1 cellular context compared by ENCODE assay signal in genomic region chr3:115623414-115623868, GRCh38.
TF ChIP-seq lines count a peak whose summit lies in the region.

GAP43 (plus strand) TSS chr3:115623510; CDS start chr3:115623690, 180 bp downstream.

TF ChIP-seq in HEK293, 187 proteins besides CTCF, POLR2A, EP300 and RAD21 (continued from another document and continues in another):
- TF ChIP-seq PATZ1 (tag by site-specific recombination; IDR thresholded peaks at IDR 0.05) (peak; percentile 28; the same call in 1 of the 2 replicates), ZNF169 (tag by site-specific recombination; IDR thresholded peaks at IDR 0.05) (peak; percentile 93), ZBTB17 (tag by site-specific recombination; IDR thresholded peaks at IDR 0.05) (peak; percentile 69), ZNF280D (tag by site-specific recombination; IDR thresholded peaks at IDR 0.05) (no peak), ZNF311 (tag by site-specific recombination; IDR thresholded peaks at IDR 0.05; ENCODE audit: borderline replicate concordance) (no peak), ZNF174 (tag by site-specific recombination; IDR thresholded peaks at IDR 0.05) (no peak), ZNF561 (tag by site-specific recombination; IDR thresholded peaks at IDR 0.05; ENCODE audit: borderline replicate concordance) (no peak), ZBTB11 (tag by site-specific recombination; conservative IDR thresholded peaks at IDR 0.05; ENCODE audit: low read depth) (no peak), ZNF274 (IDR thresholded peaks at IDR 0.05; ENCODE audit: low read length) (no peak), ZNF274 (tag by site-specific recombination; IDR thresholded peaks at IDR 0.05; ENCODE audit: borderline replicate concordance) (no peak), ZNF580 (tag by site-specific recombination; IDR thresholded peaks at IDR 0.05) (no peak; the same call in 1 of the 2 replicates), ZNF629 (tag by site-specific recombination; IDR thresholded peaks at IDR 0.05) (no peak), ZNF549 (tag by site-specific recombination; IDR thresholded peaks at IDR 0.05) (no peak), ZNF518A (tag by site-specific recombination; conservative IDR thresholded peaks at IDR 0.05; ENCODE audit: low read depth) (no peak), TSHZ1 (tag by site-specific recombination; IDR thresholded peaks at IDR 0.05; ENCODE audit: borderline replicate concordance) (no peak), ZNF645 (tag by site-specific recombination; IDR thresholded peaks at IDR 0.05) (no peak), ZSCAN5A (tag by site-specific recombination; IDR thresholded peaks at IDR 0.05) (no peak), ZNF184 (tag by site-specific recombination; IDR thresholded peaks at IDR 0.05) (no peak), ZNF394 (tag by site-specific recombination; IDR thresholded peaks at IDR 0.05; ENCODE audit: borderline replicate concordance) (no peak), REPIN1 (tag by site-specific recombination; IDR thresholded peaks at IDR 0.05; ENCODE audit: low read depth) (peak; percentile 49; the same call in 1 of the 2 replicates), SETDB1 (IDR thresholded peaks at IDR 0.05; ENCODE audit: insufficient read length, low read length) (no peak), ZNF792 (tag by site-specific recombination; IDR thresholded peaks at IDR 0.05) (0 out of 2 replicates have a peak, but pooled peaks have one; percentile 26), ZSCAN18 (tag by site-specific recombination; IDR thresholded peaks at IDR 0.05) (no peak), ZBTB8A (tag by site-specific recombination; IDR thresholded peaks at IDR 0.05) (no peak), ZNF292 (tag by site-specific recombination; IDR thresholded peaks at IDR 0.05; ENCODE audit: borderline replicate concordance, low read depth) (no peak), HOXA7 (CRISPR knock-in tag; IDR thresholded peaks at IDR 0.05; ENCODE audit: borderline replicate concordance) (no peak), ZNF423 (tag by site-specific recombination; IDR thresholded peaks at IDR 0.05) (no peak), YY1 (tag by site-specific recombination; IDR thresholded peaks at IDR 0.05) (no peak), ATF2 (tag by site-specific recombination; IDR thresholded peaks at IDR 0.05; ENCODE audit: low read depth) (no peak), ZNF670 (tag by site-specific recombination; IDR thresholded peaks at IDR 0.05; ENCODE audit: low read depth) (no peak), PRDM1 (tag by site-specific recombination; IDR thresholded peaks at IDR 0.05) (peak; percentile 96)
